1 cellular context compared by ENCODE assay signal in the genomic region with DNA sequence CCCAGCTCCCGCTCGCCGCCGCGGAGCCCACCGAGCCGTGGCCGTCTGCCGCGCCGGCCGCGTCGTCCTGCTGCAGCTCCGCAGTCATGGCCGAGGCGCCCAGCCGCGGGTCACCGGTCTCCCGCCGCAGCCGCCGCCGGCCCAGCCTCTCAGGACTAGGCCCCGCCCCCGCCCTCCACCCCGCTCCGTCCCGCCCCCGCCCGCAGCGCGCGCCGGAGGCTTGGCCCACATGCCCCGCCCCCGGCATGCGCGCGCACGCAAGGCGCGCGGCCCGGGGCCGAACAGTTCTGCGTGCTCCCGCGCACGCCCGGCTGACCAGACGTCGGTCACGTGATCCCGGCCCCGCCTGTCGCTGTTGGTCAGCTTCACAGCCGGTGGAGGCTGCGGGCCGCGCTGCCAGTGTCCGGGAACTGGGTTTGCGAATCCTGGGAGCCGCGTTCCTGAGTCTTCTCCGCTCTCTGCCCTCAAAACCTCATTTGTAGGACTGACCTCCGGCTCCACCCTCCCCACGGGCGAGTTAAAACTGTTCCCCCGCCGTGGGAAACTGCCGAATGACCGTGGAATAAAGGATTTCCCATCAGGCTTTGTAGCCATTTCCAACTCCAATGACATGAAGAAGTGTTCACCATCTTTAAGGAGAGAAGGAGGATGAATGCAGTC.
A peak's percentile ranks its signal among the peaks of the same experiment; 100 is the strongest.
TF ChIP-seq lines count a peak whose summit lies in the region.

A gene with protein sequence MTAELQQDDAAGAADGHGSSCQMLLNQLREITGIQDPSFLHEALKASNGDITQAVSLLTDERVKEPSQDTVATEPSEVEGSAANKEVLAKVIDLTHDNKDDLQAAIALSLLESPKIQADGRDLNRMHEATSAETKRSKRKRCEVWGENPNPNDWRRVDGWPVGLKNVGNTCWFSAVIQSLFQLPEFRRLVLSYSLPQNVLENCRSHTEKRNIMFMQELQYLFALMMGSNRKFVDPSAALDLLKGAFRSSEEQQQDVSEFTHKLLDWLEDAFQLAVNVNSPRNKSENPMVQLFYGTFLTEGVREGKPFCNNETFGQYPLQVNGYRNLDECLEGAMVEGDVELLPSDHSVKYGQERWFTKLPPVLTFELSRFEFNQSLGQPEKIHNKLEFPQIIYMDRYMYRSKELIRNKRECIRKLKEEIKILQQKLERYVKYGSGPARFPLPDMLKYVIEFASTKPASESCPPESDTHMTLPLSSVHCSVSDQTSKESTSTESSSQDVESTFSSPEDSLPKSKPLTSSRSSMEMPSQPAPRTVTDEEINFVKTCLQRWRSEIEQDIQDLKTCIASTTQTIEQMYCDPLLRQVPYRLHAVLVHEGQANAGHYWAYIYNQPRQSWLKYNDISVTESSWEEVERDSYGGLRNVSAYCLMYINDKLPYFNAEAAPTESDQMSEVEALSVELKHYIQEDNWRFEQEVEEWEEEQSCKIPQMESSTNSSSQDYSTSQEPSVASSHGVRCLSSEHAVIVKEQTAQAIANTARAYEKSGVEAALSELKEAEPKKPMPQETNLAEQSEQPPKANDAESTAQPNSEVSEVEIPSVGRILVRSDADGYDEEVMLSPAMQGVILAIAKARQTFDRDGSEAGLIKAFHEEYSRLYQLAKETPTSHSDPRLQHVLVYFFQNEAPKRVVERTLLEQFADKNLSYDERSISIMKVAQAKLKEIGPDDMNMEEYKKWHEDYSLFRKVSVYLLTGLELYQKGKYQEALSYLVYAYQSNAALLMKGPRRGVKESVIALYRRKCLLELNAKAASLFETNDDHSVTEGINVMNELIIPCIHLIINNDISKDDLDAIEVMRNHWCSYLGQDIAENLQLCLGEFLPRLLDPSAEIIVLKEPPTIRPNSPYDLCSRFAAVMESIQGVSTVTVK (minus strand): TSS at position 159 of the 660 bp plus-strand sequence. CDS start 71 bp downstream, at position 88.

TF ChIP-seq in K562, 482 proteins besides CTCF, POLR2A, EP300 and RAD21 (continued from another document):
- TF ChIP-seq CTCFL (IDR thresholded peaks at IDR 0.05; ENCODE audit: borderline replicate concordance, insufficient read depth, low read depth, low read length, poor library complexity, severe bottlenecking) = no peak
- TF ChIP-seq MEF2D (tag; conservative IDR thresholded peaks at IDR 0.05; ENCODE audit: low read depth) = no peak
- TF ChIP-seq ZNF143 (CRISPR knock-in tag; IDR thresholded peaks at IDR 0.05) = peak; percentile 63; the same call in 1 of the 2 replicates
- TF ChIP-seq, protein P1, sequence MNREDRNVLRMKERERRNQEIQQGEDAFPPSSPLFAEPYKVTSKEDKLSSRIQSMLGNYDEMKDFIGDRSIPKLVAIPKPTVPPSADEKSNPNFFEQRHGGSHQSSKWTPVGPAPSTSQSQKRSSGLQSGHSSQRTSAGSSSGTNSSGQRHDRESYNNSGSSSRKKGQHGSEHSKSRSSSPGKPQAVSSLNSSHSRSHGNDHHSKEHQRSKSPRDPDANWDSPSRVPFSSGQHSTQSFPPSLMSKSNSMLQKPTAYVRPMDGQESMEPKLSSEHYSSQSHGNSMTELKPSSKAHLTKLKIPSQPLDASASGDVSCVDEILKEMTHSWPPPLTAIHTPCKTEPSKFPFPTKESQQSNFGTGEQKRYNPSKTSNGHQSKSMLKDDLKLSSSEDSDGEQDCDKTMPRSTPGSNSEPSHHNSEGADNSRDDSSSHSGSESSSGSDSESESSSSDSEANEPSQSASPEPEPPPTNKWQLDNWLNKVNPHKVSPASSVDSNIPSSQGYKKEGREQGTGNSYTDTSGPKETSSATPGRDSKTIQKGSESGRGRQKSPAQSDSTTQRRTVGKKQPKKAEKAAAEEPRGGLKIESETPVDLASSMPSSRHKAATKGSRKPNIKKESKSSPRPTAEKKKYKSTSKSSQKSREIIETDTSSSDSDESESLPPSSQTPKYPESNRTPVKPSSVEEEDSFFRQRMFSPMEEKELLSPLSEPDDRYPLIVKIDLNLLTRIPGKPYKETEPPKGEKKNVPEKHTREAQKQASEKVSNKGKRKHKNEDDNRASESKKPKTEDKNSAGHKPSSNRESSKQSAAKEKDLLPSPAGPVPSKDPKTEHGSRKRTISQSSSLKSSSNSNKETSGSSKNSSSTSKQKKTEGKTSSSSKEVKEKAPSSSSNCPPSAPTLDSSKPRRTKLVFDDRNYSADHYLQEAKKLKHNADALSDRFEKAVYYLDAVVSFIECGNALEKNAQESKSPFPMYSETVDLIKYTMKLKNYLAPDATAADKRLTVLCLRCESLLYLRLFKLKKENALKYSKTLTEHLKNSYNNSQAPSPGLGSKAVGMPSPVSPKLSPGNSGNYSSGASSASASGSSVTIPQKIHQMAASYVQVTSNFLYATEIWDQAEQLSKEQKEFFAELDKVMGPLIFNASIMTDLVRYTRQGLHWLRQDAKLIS (CRISPR knock-in tag; IDR thresholded peaks at IDR 0.05) = peak; percentile 81; the same call in 1 of the 2 replicates
- TF ChIP-seq SETDB1 (IDR thresholded peaks at IDR 0.05; ENCODE audit: low read length) = no peak
- peak; percentile 94 for TF ChIP-seq TAF1 (IDR thresholded peaks at IDR 0.05; ENCODE audit: control insufficient read depth, extremely low read depth, insufficient read depth, low read length, severe bottlenecking)
- no peak for TF ChIP-seq HEY1 (CRISPR knock-in tag; IDR thresholded peaks at IDR 0.05; ENCODE audit: borderline replicate concordance)
- no peak for TF ChIP-seq ARID2 (IDR thresholded peaks at IDR 0.05)
- TF ChIP-seq TSC22D4 (tag; IDR thresholded peaks at IDR 0.05) = no peak
- TF ChIP-seq FOXP1 (CRISPR knock-in tag; IDR thresholded peaks at IDR 0.05) = no peak
- TF ChIP-seq ZNF197 (CRISPR knock-in tag; IDR thresholded peaks at IDR 0.05; ENCODE audit: low read depth) = peak; percentile 71; the same call in 1 of the 2 replicates
- no peak for TF ChIP-seq HDGF (IDR thresholded peaks at IDR 0.05)
- no peak for TF ChIP-seq SIRT6 (IDR thresholded peaks at IDR 0.05; ENCODE audit: low read depth, low read length)
- no peak; the same call in 1 of the 2 replicates for TF ChIP-seq CBFA2T3 (IDR thresholded peaks at IDR 0.05)
- TF ChIP-seq, protein P2, sequence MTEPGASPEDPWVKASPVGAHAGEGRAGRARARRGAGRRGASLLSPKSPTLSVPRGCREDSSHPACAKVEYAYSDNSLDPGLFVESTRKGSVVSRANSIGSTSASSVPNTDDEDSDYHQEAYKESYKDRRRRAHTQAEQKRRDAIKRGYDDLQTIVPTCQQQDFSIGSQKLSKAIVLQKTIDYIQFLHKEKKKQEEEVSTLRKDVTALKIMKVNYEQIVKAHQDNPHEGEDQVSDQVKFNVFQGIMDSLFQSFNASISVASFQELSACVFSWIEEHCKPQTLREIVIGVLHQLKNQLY (CRISPR knock-in tag; conservative IDR thresholded peaks at IDR 0.05) = no peak
- TF ChIP-seq USF2 (CRISPR knock-in tag; IDR thresholded peaks at IDR 0.05) = peak; percentile 96
